ENCODE assay signal across 8 cellular contexts in the genomic region with DNA sequence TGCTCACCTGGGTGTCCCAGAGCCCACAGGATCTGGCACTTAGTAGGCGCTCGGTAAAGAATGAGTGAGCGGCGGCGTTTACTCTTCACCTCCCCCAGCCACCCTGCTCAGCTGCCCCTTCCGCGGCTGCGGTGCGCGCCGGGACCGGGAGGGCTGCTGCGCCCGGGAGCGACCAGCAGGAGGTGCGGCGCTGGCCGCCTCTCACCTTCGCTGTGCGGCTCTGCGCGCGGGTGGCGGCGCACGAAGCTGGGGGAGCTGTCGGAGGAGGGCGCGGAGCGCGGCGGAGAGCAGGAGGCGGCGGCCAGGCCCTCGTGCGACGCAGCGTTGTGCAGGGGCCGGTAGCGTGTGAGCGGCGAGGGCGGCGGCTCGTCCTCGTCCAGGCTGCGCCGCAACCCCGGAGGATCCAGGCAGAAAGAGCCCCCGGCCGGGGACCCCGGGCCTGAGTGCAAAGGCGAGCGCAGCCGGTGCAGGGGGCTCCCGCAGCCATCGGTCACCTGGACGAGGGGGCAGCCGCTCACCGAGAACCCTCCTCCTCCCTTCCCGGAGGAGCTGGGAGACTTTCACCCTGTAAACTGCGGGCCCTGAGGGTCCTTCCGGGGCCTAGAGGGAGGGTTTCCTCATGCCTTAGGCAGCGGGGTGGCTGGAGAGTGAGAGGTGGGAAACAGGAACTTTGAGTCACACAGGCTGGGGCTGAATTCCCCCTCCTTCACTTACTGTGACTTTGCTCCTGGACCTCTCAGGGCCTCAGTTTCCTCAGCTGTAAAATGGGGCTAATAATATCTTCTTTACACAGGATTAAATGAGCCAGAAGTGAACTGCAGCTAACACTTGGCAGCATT. TPM values are rescaled to one million over a fixed set of nuclear protein-coding genes. Genes with fewer than 3 reads are reported as not detected.
A peak's percentile ranks its signal among the peaks of the same experiment; 100 is the strongest.
DNase-seq lines count a peak whose midpoint lies in the region; ATAC-seq and TF ChIP-seq lines count a peak whose summit lies in the region.

No MANE protein-coding gene starts in this region.

- H3K4me1 Mint-ChIP-seq in central memory CD8-positive, alpha-beta T cell = peaks cover 15% of the 10 kb centered on the region

- H3K36me3 Mint-ChIP-seq in central memory CD8-positive, alpha-beta T cell (ENCODE audit: insufficient read depth) = peaks cover 2% of the 10 kb centered on the region

- 17% methylated on average over 64 of the region's 64 CpGs for WGBS in liver

- H3K4me3 ChIP-seq in BLaER1 (peak overlapping the region; percentile 54), liver (ENCODE audit: low read depth in 1 of 3, low read length in 3 of 3) (no peak overlapping the region)

- H3K9me3 Mint-ChIP-seq in central memory CD8-positive, alpha-beta T cell = no peaks in the 10 kb centered on the region

- H3K27me3 ChIP-seq in BLaER1 = peaks cover 35% of the 10 kb centered on the region
- no peaks in the 10 kb centered on the region for H3K27me3 ChIP-seq in liver (ENCODE audit: control insufficient read depth in 4 of 4, insufficient read depth in 4 of 4, low read length in 3 of 4)

- no peak overlapping the region for H3K27ac ChIP-seq in BLaER1
- no peak overlapping the region for H3K27ac ChIP-seq in liver (ENCODE audit: low read depth in 1 of 2, low read length in 2 of 2)

- peaks cover 11% of the 10 kb centered on the region for H3K4me1 ChIP-seq in BLaER1
- peaks cover 2 to 12% (median 9%) of the 10 kb centered on the region in 4 donors for H3K4me1 ChIP-seq in liver (ENCODE audit: control insufficient read depth in 4 of 4, insufficient read depth in 4 of 4, low read length in 3 of 4)

- peak; percentile 46 for ATAC-seq in HG03521 (IDR thresholded peaks at IDR 0.05; ENCODE audit: unreplicated experiment)
- peak; percentile 83 for ATAC-seq in central memory CD8-positive, alpha-beta T cell (replicated peaks; ENCODE audit: extremely low read depth, poor library complexity, severe bottlenecking)

- peak overlapping the region; percentile 89 for H3K4me2 ChIP-seq in BLaER1

- H3K9ac ChIP-seq in BLaER1 (peak overlapping the region; percentile 67), liver (ENCODE audit: low read depth in 1 of 2, low read length in 2 of 2) (peak overlapping the region in 1 of 2 donors; percentile 27)

- H3K27ac Mint-ChIP-seq in central memory CD8-positive, alpha-beta T cell (ENCODE audit: low read depth) = no peak overlapping the region

- peak; percentile 54 for DNase-seq in activated CD4-positive, CD25-positive, alpha-beta regulatory T cell treated with anti-CD3 and anti-CD28 coated beads, Interleukin-2, amount 50 U/mL, for 72 hours
- peak; percentile 36 to 46 for DNase-seq in central memory CD8-positive, alpha-beta T cell (ENCODE audit: low spot score in 2 of 2)
- DNase-seq in stimulated activated CD8-positive, alpha-beta memory T cell treated with anti-CD3 and anti-CD28 coated beads, Interleukin-4, amount 100 ng/mL, for 24 hours (ENCODE audit: low read depth) = peak; percentile 42
- no peak for DNase-seq in HK-2 (ENCODE audit: unreplicated experiment)
- DNase-seq in hippocampal formation (lab: John Stamatoyannopoulos, UW) = no peak

- peak in 1 of 2 donors; percentile 70 for TF ChIP-seq RAD21 in liver (IDR thresholded peaks at IDR 0.05)

- H3K4me3 Mint-ChIP-seq in central memory CD8-positive, alpha-beta T cell = peak overlapping the region; percentile 65

- peak; percentile 53 for TF ChIP-seq CTCF in liver (IDR thresholded peaks at IDR 0.05; ENCODE audit: low read depth, low read length, missing input control)

- no peaks in the 10 kb centered on the region for H3K36me3 ChIP-seq in BLaER1
- no peaks in the 10 kb centered on the region for H3K36me3 ChIP-seq in liver (ENCODE audit: control insufficient read depth in 4 of 4, insufficient read depth in 3 of 4, low read depth in 1 of 4, low read length in 3 of 4)

- H3K9me3 ChIP-seq in BLaER1 (no peaks in the 10 kb centered on the region), liver (ENCODE audit: control insufficient read depth in 4 of 4, low read length in 3 of 4) (no peaks in the 10 kb centered on the region)

- peaks cover 78% of the 10 kb centered on the region for H3K27me3 Mint-ChIP-seq in central memory CD8-positive, alpha-beta T cell

- H4K20me1 ChIP-seq in BLaER1 = no peaks in the 10 kb centered on the region

TF ChIP-seq in liver, 16 proteins besides CTCF, POLR2A, EP300 and RAD21:
- TF ChIP-seq REST (IDR thresholded peaks at IDR 0.05) (no peak), SP1 (IDR thresholded peaks at IDR 0.05) (no peak), FOXA2 (IDR thresholded peaks at IDR 0.05) (no peak)
- TF ChIP-seq, protein P1, sequence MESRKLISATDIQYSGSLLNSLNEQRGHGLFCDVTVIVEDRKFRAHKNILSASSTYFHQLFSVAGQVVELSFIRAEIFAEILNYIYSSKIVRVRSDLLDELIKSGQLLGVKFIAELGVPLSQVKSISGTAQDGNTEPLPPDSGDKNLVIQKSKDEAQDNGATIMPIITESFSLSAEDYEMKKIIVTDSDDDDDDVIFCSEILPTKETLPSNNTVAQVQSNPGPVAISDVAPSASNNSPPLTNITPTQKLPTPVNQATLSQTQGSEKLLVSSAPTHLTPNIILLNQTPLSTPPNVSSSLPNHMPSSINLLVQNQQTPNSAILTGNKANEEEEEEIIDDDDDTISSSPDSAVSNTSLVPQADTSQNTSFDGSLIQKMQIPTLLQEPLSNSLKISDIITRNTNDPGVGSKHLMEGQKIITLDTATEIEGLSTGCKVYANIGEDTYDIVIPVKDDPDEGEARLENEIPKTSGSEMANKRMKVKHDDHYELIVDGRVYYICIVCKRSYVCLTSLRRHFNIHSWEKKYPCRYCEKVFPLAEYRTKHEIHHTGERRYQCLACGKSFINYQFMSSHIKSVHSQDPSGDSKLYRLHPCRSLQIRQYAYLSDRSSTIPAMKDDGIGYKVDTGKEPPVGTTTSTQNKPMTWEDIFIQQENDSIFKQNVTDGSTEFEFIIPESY (IDR thresholded peaks at IDR 0.05) = no peak

RNA-seq across cellular contexts. Expression of gene SAMD14, which starts 12.5 kb away (rescaled TPM):
- under 1 TPM; 0.50 to 0.84 TPM for total RNA-seq in liver
- under 1 TPM in 1 of 2 donors, not detected in 1; 0.67 TPM for polyA plus RNA-seq in liver

RNA-seq across cellular contexts. Expression of gene PDK2, which starts 22.3 kb away (rescaled TPM):
- total RNA-seq in liver = 10 to 100 TPM in 1 of 2 donors, 1 to 10 TPM in 1; 8.6 to 24.5 TPM
- 10 to 100 TPM; 32.4 to 36.6 TPM for polyA plus RNA-seq in liver

RNA-seq across cellular contexts. Expression of gene PPP1R9B, which starts 33.1 kb away (rescaled TPM):
- 10 to 100 TPM in 1 of 2 donors, 1 to 10 TPM in 1; 7.4 to 26.1 TPM for total RNA-seq in liver
- polyA plus RNA-seq in liver = 1 to 10 TPM in 1 of 2 donors, under 1 TPM in 1; 0.90 to 6.7 TPM

RNA-seq across cellular contexts. Expression of gene SGCA, which starts 48.4 kb away (rescaled TPM):
- total RNA-seq in liver = 1 to 10 TPM in 1 of 2 donors, not detected in 1; 1.3 TPM
- polyA plus RNA-seq in liver = 1 to 10 TPM in 1 of 2 donors, under 1 TPM in 1; 0.31 to 1.2 TPM

Comparison
In these comparisons a context has a peak if more than half of its experiments do, and no peak if none do; other contexts are left out.
1. DNase-seq: peak in activated CD4-positive, CD25-positive, alpha-beta regulatory T cell treated with anti-CD3 and anti-CD28 coated beads, Interleukin-2, amount 50 U/mL, for 72 hours (single experiment), central memory CD8-positive, alpha-beta T cell (2 of 2) and stimulated activated CD8-positive, alpha-beta memory T cell treated with anti-CD3 and anti-CD28 coated beads, Interleukin-4, amount 100 ng/mL, for 24 hours (single experiment); none in HK-2 (single experiment) and hippocampal formation (0 of 2).